ENCODE assay signal across 11 cellular contexts in genomic region chr6:100296810-100297544, GRCh38.
DNase-seq lines count a peak whose midpoint lies in the region; ATAC-seq and TF ChIP-seq lines count a peak whose summit lies in the region.
"Had no signal": no experiment of that assay in that cellular context is flagged by ENCODE, and none has a peak within 500 bp of the region (broad histone marks: within the 10 kb centered on the region; RNA-seq: fewer than 3 reads in every experiment).

No MANE protein-coding gene starts in this region.

- H3K36me3 ChIP-seq in HEK293 (ENCODE audit: control insufficient read depth in 2 of 2, insufficient read depth in 1 of 2, low read length in 2 of 2), result no peaks in the 10 kb centered on the region
- H3K36me3 ChIP-seq in PC-3 (ENCODE audit: low read depth, low read length), result no peaks in the 10 kb centered on the region

- intact Hi-C loops in PC-3 (cut with micrococcal nuclease), result no loop called here

- peak; percentile 66 for DNase-seq in PC-3
- peak; percentile 82 for DNase-seq in epithelial cell of proximal tubule (ENCODE audit: low read depth)
- peak; percentile 49 for DNase-seq in stromal cell of bone marrow (ENCODE audit: low read depth)
- no peak for DNase-seq in cerebellar cortex (ENCODE audit: low spot score)
- DNase-seq: activated CD8-positive, alpha-beta memory T cell treated with anti-CD3 and anti-CD28 coated beads, Interleukin-2, amount 50 U/mL, for 48 hours; body of pancreas; NCI-H2081 had no signal

- H3K27ac ChIP-seq in HEK293 (ENCODE audit: extremely low read depth, low read depth, low read length) (no peak overlapping the region), PC-3 (ENCODE audit: low read length) (peak overlapping the region; percentile 90)
- H3K27ac ChIP-seq: body of pancreas had no signal

- H3F3A ChIP-seq in PC-3 (ENCODE audit: low read length, unreplicated experiment), result peaks cover 6% of the 10 kb centered on the region

- H3K9me3 ChIP-seq in HEK293 (ENCODE audit: control insufficient read depth, insufficient read depth, low read depth, low read length) (no peaks in the 10 kb centered on the region), PC-3 (ENCODE audit: low read length) (no peaks in the 10 kb centered on the region)
- H3K9me3 ChIP-seq: body of pancreas had no signal

- CTCF ChIA-PET in HEK293 (lab: Yijun Ruan, JAX) (interaction anchor here (0.6 to 1.0 kb wide), 2 partner anchors 15 to 29 kb away, joined by 3 to 4 read pairs; no protein-coding TSS in a partner anchor), PC-3 (lab: Charles Lee) (no interaction called here)

- TF ChIP-seq CTCF in HEK293 (tag by site-specific recombination; IDR thresholded peaks at IDR 0.05), result no peak
- no peak for TF ChIP-seq CTCF in PC-3 (conservative IDR thresholded peaks at IDR 0.05; ENCODE audit: low read depth, low read length)
- no peak for TF ChIP-seq CTCF in epithelial cell of proximal tubule (conservative IDR thresholded peaks at IDR 0.05; ENCODE audit: low read depth, low read length)

- no peaks in the 10 kb centered on the region for H4K20me1 ChIP-seq in PC-3 (ENCODE audit: low read length)

- H3K9me2 ChIP-seq in PC-3 (replicated peaks; ENCODE audit: low read length), result no peaks in the 10 kb centered on the region

- H3K9ac ChIP-seq in PC-3 (ENCODE audit: low read length), result peak overlapping the region; percentile 32; the same call in 1 of the 2 replicates

- H2AFZ ChIP-seq in PC-3 (ENCODE audit: low read length), result no peak overlapping the region

- POLR2A ChIA-PET in HEK293 (lab: Yijun Ruan, JAX), result interaction anchor here (1.0 to 1.5 kb wide), 2 partner anchors 14 to 168 kb away, joined by 3 to 4 read pairs; partner anchors contain the start of gene SIM1
- POLR2A ChIA-PET in PC-3 (lab: Charles Lee; ENCODE audit: unreplicated experiment), result interaction anchor here (0.6 kb wide), 1 partner anchor 39 kb away, joined by 3 read pairs; no protein-coding TSS in a partner anchor

- ATAC-seq in PC-3 (peak; percentile 52), HG03039 (IDR thresholded peaks at IDR 0.05; ENCODE audit: unreplicated experiment) (no peak), HG03139 (IDR thresholded peaks at IDR 0.05; ENCODE audit: unreplicated experiment) (no peak)
- ATAC-seq: body of pancreas, GM12878 had no signal

- no TSS peak for BruUV-seq in PC-3 (replicated peaks; lab: Mats Ljungman, UMichigan)

- no peaks in the 10 kb centered on the region for H3K27me3 ChIP-seq in PC-3 (ENCODE audit: low read length)
- H3K27me3 ChIP-seq: body of pancreas had no signal

- peak overlapping the region; percentile 73 for H3K4me2 ChIP-seq in PC-3 (ENCODE audit: low read length)

- no peak overlapping the region for H3K4me3 ChIP-seq in HEK293 (ENCODE audit: low read depth, low read length)
- H3K4me3 ChIP-seq in PC-3 (ENCODE audit: low read length), result peak overlapping the region; percentile 35; the same call in 1 of the 2 replicates
- H3K4me3 ChIP-seq in epithelial cell of proximal tubule (ENCODE audit: low read depth, low read length), result no peak overlapping the region
- H3K4me3 ChIP-seq: body of pancreas, GM12878 had no signal

- no peaks in the 10 kb centered on the region for H3K79me2 ChIP-seq in PC-3 (ENCODE audit: low read length)

- H3K4me1 ChIP-seq in HEK293 (ENCODE audit: control insufficient read depth, insufficient read depth, low read length) (peaks cover 13% of the 10 kb centered on the region; the same call in 1 of the 2 replicates), PC-3 (ENCODE audit: insufficient read depth, low read length) (peaks cover 53% of the 10 kb centered on the region)
- H3K4me1 ChIP-seq: body of pancreas had no signal

TF ChIP-seq in HEK293, 187 proteins besides CTCF, POLR2A, EP300 and RAD21 (continues in another document):
- peak; percentile 28; the same call in 1 of the 2 replicates for TF ChIP-seq FEZF1 (tag by site-specific recombination; IDR thresholded peaks at IDR 0.05)
- TF ChIP-seq ZNF707 (tag by site-specific recombination; IDR thresholded peaks at IDR 0.05), result no peak
- TF ChIP-seq ZNF48 (tag by site-specific recombination; IDR thresholded peaks at IDR 0.05), result no peak
- no peak for TF ChIP-seq ZNF610 (tag by site-specific recombination; IDR thresholded peaks at IDR 0.05; ENCODE audit: borderline replicate concordance)
- TF ChIP-seq ZBTB20 (tag by site-specific recombination; IDR thresholded peaks at IDR 0.05), result peak; percentile 29; the same call in 1 of the 2 replicates
- no peak for TF ChIP-seq ZNF701 (tag by site-specific recombination; IDR thresholded peaks at IDR 0.05)
- peak; percentile 80 for TF ChIP-seq PRDM6 (tag by site-specific recombination; IDR thresholded peaks at IDR 0.05)
- no peak; the same call in none of the 2 replicates for TF ChIP-seq ZNF391 (tag by site-specific recombination; IDR thresholded peaks at IDR 0.05; ENCODE audit: borderline replicate concordance, low read depth)
- TF ChIP-seq KLF8 (tag by site-specific recombination; IDR thresholded peaks at IDR 0.05), result peak; percentile 42
- peak; percentile 28; the same call in 1 of the 2 replicates for TF ChIP-seq ZNF398 (tag by site-specific recombination; IDR thresholded peaks at IDR 0.05)
- TF ChIP-seq ZBTB26 (tag by site-specific recombination; optimal IDR thresholded peaks at IDR 0.05), result no peak
- TF ChIP-seq ZNF558 (tag by site-specific recombination; IDR thresholded peaks at IDR 0.05), result peak; percentile 73
- TF ChIP-seq ZSCAN23 (tag by site-specific recombination; IDR thresholded peaks at IDR 0.05), result peak; percentile 54; the same call in 1 of the 2 replicates
- TF ChIP-seq PRDM10 (tag by site-specific recombination; IDR thresholded peaks at IDR 0.05), result peak; percentile 53
